Comparison of ENCODE assay signal across 15 cellular contexts in genomic region chr3:14768182-14768790, GRCh38. TPM values are rescaled to one million over a fixed set of nuclear protein-coding genes. Genes with fewer than 3 reads are reported as not detected.
"Had no signal": no experiment of that assay in that cellular context is flagged by ENCODE, and none has a peak within 500 bp of the region (broad histone marks: within the 10 kb centered on the region; RNA-seq: fewer than 3 reads in every experiment).

No MANE protein-coding gene starts in this region.

- H3K27ac Mint-ChIP-seq: activated naive CD4-positive, alpha-beta T cell treated with anti-CD3 and anti-CD28 coated beads, Interleukin-2, amount 10 ng/mL, durations not matched to agents 7 days and 5 days; endodermal cell; nephron; stimulated activated naive CD8-positive, alpha-beta T cell treated with anti-CD3 and anti-CD28 coated beads, Interleukin-15, Interleukin-2, amounts not matched to agents 100 ng/mL and 50 ng/mL, for 24 hours; T-helper 1 cell treated with Interleukin-12 subunit alpha and Interleukin-12 subunit beta and Interleukin-4 antibody, amounts not matched to agents 30 μg/mL and 1 μg/mL, for 36 hours; WTC11 had no signal

- H3K27ac ChIP-seq: SK-N-MC had no signal

- ATAC-seq: WTC11 had no signal

- H3K9me3 Mint-ChIP-seq: activated naive CD4-positive, alpha-beta T cell treated with anti-CD3 and anti-CD28 coated beads, Interleukin-2, amount 10 ng/mL, durations not matched to agents 7 days and 5 days; central memory CD8-positive, alpha-beta T cell; endodermal cell; stimulated activated naive CD8-positive, alpha-beta T cell treated with anti-CD3 and anti-CD28 coated beads, Interleukin-15, Interleukin-2, amounts not matched to agents 100 ng/mL and 50 ng/mL, for 24 hours; T-helper 1 cell treated with Interleukin-12 subunit alpha and Interleukin-12 subunit beta and Interleukin-4 antibody, amounts not matched to agents 30 μg/mL and 1 μg/mL, for 36 hours; WTC11 had no signal

- H3K27me3 Mint-ChIP-seq: activated naive CD4-positive, alpha-beta T cell treated with anti-CD3 and anti-CD28 coated beads, Interleukin-2, amount 10 ng/mL, durations not matched to agents 7 days and 5 days; stimulated activated naive CD8-positive, alpha-beta T cell treated with anti-CD3 and anti-CD28 coated beads, Interleukin-15, Interleukin-2, amounts not matched to agents 100 ng/mL and 50 ng/mL, for 24 hours had no signal

- H3K4me1 Mint-ChIP-seq: activated naive CD4-positive, alpha-beta T cell treated with anti-CD3 and anti-CD28 coated beads, Interleukin-2, amount 10 ng/mL, durations not matched to agents 7 days and 5 days; central memory CD8-positive, alpha-beta T cell; endodermal cell; nephron had no signal

- H3K4me3 Mint-ChIP-seq: activated naive CD4-positive, alpha-beta T cell treated with anti-CD3 and anti-CD28 coated beads, Interleukin-2, amount 10 ng/mL, durations not matched to agents 7 days and 5 days; central memory CD8-positive, alpha-beta T cell; endodermal cell; nephron; stimulated activated naive CD8-positive, alpha-beta T cell treated with anti-CD3 and anti-CD28 coated beads, Interleukin-15, Interleukin-2, amounts not matched to agents 100 ng/mL and 50 ng/mL, for 24 hours; T-helper 1 cell treated with Interleukin-12 subunit alpha and Interleukin-12 subunit beta and Interleukin-4 antibody, amounts not matched to agents 30 μg/mL and 1 μg/mL, for 36 hours; WTC11 had no signal

- DNase-seq: activated CD4-positive, alpha-beta T cell treated with anti-CD3 and anti-CD28 coated beads, Interleukin-2, amount 50 U/mL, for 1 hour; activated naive CD4-positive, alpha-beta T cell treated with anti-CD3 and anti-CD28 coated beads, Interleukin-2, amount 10 ng/mL, durations not matched to agents 7 days and 5 days; dermis blood vessel endothelial cell; endodermal cell; erythroblast; hippocampal formation; mammary epithelial cell; stimulated activated CD4-positive, alpha-beta T cell treated with anti-CD3 and anti-CD28 coated beads, Interleukin-4, amount 100 ng/mL, for 1 hour; stimulated activated CD8-positive, alpha-beta memory T cell treated with anti-CD3 and anti-CD28 coated beads, Interleukin-4, amount 100 ng/mL, for 48 hours had no signal

- H3K4me3 ChIP-seq: SK-N-MC had no signal

- H3K36me3 Mint-ChIP-seq: activated naive CD4-positive, alpha-beta T cell treated with anti-CD3 and anti-CD28 coated beads, Interleukin-2, amount 10 ng/mL, durations not matched to agents 7 days and 5 days; WTC11 had no signal

RNA-seq across cellular contexts. Expression of gene FGD5, which starts 50.5 kb away (rescaled TPM):
- total RNA-seq: mammary epithelial cell had no signal
- polyA plus RNA-seq: mammary epithelial cell had no signal
